Comparison of ENCODE assay signal across 1 cellular context in the genomic region with DNA sequence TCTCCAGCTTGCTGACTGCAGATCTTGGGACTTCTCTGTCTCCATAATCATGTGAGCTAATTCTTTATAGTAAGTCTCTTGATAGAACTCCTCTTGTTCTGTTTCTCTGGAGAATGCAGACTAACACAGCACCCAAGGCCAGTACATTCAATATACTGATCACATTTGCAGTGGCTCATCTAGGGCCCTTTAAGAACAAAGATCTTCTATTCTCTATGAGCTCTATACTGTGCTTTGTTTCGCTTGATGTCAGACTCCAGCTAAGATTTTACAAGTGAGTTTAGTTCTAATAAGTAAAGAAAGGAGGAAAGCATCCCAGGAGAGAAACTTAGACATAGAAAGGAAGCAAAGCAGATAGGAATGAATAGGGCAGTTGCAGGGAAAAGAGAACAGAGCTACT.
TF ChIP-seq lines count a peak whose summit lies in the region.

No MANE protein-coding gene starts in this region.

TF ChIP-seq in A549, 52 proteins besides CTCF, POLR2A, EP300 and RAD21 (continued from another document):
- TF ChIP-seq CBX8 (IDR thresholded peaks at IDR 0.05) (no peak), ZFP36 (IDR thresholded peaks at IDR 0.05; ENCODE audit: borderline replicate concordance, partially characterized antibody) (no peak), JUN (IDR thresholded peaks at IDR 0.05) (no peak), KDM1A (IDR thresholded peaks at IDR 0.05; ENCODE audit: low read depth) (no peak), MYC (IDR thresholded peaks at IDR 0.05; ENCODE audit: borderline replicate concordance, low read length) (no peak)
